In the genomic region with DNA sequence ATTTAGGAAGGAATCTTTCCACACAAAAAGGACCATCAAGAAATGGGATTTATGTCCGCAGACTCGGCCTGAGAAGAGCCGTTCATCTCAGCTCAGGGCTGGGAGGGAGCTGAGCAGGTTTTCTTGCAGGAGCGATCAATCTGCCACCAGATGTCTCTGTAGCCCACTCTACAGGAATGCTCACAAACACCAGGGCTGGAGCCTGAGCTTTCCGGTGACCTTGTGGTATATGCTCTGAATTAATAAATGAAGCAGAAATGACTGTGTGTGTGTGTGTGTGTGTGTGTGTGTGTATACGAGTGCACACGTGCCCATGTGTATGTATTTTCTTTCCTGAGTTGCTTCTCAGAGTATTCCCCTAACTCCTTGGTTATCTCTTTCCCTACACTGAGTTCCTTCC, we compare ENCODE assay signal across 8 cellular contexts. TPM values are rescaled to one million over a fixed set of nuclear protein-coding genes. Genes with fewer than 3 reads are reported as not detected.
DNase-seq lines count a peak whose midpoint lies in the region; ATAC-seq and TF ChIP-seq lines count a peak whose summit lies in the region.

No MANE protein-coding gene starts in this region.

- H3K4me2 ChIP-seq in Loucy (ENCODE audit: low read depth, low read length, poor library complexity, severe bottlenecking), result peak overlapping the region; percentile 75
- H3K4me2 ChIP-seq in SU-DHL-6 (ENCODE audit: low read depth, low read length, poor library complexity, severe bottlenecking), result no peak overlapping the region

- no peak overlapping the region for H3K27ac ChIP-seq in SU-DHL-6 (ENCODE audit: low read depth, low read length)

- peak in 8 of 14 donors; percentile 10 to 65 (median 31) for DNase-seq in C1 segment of cervical spinal cord (lab: John Stamatoyannopoulos, UW)
- DNase-seq in epidermal melanocyte (ENCODE audit: insufficient read length, low spot score), result peak; percentile 56
- DNase-seq in mucosa of gallbladder (ENCODE audit: low spot score), result peak; percentile 67
- no peak for DNase-seq in central memory CD4-positive, alpha-beta T cell
- no peak for DNase-seq in cortex of kidney (lab: John Stamatoyannopoulos, UW)

- ATAC-seq in GM18867 (IDR thresholded peaks at IDR 0.05; ENCODE audit: unreplicated experiment), result peak; percentile 53

- H2AFZ ChIP-seq in Loucy (ENCODE audit: low read length) (no peak overlapping the region), SU-DHL-6 (ENCODE audit: low read depth, low read length, severe bottlenecking) (no peak overlapping the region)

- H4K20me1 ChIP-seq in Loucy (ENCODE audit: insufficient read depth, low read length, poor library complexity, severe bottlenecking), result no peaks in the 10 kb centered on the region
- H4K20me1 ChIP-seq in SU-DHL-6 (ENCODE audit: low read depth, low read length), result peaks cover 52% of the 10 kb centered on the region

- H3K79me2 ChIP-seq in Loucy (ENCODE audit: insufficient read depth, low read length) (peaks cover 57% of the 10 kb centered on the region), SU-DHL-6 (ENCODE audit: insufficient read depth, low read length) (peaks cover 81% of the 10 kb centered on the region)

- H3K36me3 ChIP-seq in Loucy (ENCODE audit: insufficient read depth, low read length), result peaks cover 37% of the 10 kb centered on the region; the same call in 1 of the 2 replicates
- peaks cover 53% of the 10 kb centered on the region for H3K36me3 ChIP-seq in SU-DHL-6 (ENCODE audit: low read length)

- no peaks in the 10 kb centered on the region for H3K9me3 ChIP-seq in Loucy (ENCODE audit: insufficient read depth, low read depth, low read length)
- no peaks in the 10 kb centered on the region for H3K9me3 ChIP-seq in SU-DHL-6 (ENCODE audit: insufficient read depth, low read length)

- H3K4me1 ChIP-seq in Loucy (ENCODE audit: insufficient read depth, low read length, poor library complexity, severe bottlenecking), result peaks cover 41% of the 10 kb centered on the region

- H3K9me2 ChIP-seq in Loucy (replicated peaks; ENCODE audit: low read depth, low read length) (no peaks in the 10 kb centered on the region), SU-DHL-6 (replicated peaks; ENCODE audit: insufficient read depth, low read length) (no peaks in the 10 kb centered on the region)

- TF ChIP-seq CTCF in Loucy (conservative IDR thresholded peaks at IDR 0.05; ENCODE audit: low read length) (peak; percentile 84), SU-DHL-6 (IDR thresholded peaks at IDR 0.05; ENCODE audit: insufficient read depth, low read length, poor library complexity, severe bottlenecking) (peak; percentile 46)

- H3K4me3 ChIP-seq in Loucy (ENCODE audit: low read length, poor library complexity, severe bottlenecking), result peak overlapping the region; percentile 31
- H3K4me3 ChIP-seq in SU-DHL-6 (ENCODE audit: insufficient read depth, low read length, poor library complexity, severe bottlenecking), result no peak overlapping the region

- peaks cover 3% of the 10 kb centered on the region; the same call in 1 of the 2 replicates for H3F3A ChIP-seq in Loucy (ENCODE audit: low read depth)
- H3F3A ChIP-seq in SU-DHL-6 (ENCODE audit: insufficient read depth), result peaks cover 17% of the 10 kb centered on the region; the same call in 1 of the 2 replicates

- H3K9ac ChIP-seq in Loucy (ENCODE audit: low read depth, low read length, poor library complexity, severe bottlenecking) (peak overlapping the region; percentile 60), SU-DHL-6 (ENCODE audit: low read length) (no peak overlapping the region)

- H3K27me3 ChIP-seq in Loucy (ENCODE audit: insufficient read depth, low read length, poor library complexity, severe bottlenecking) (no peaks in the 10 kb centered on the region), SU-DHL-6 (ENCODE audit: low read length) (no peaks in the 10 kb centered on the region)

RNA-seq across cellular contexts. Expression of a gene that starts 12.0 kb away (rescaled TPM):
- 5.8 TPM for total RNA-seq in mucosa of gallbladder

Comparison
In these comparisons a context has a peak if more than half of its experiments do, and no peak if none do; other contexts are left out.
1. DNase-seq: peak in C1 segment of cervical spinal cord (8 of 14), epidermal melanocyte (single experiment) and mucosa of gallbladder (single experiment); none in central memory CD4-positive, alpha-beta T cell (single experiment) and cortex of kidney (single experiment).